15 cellular contexts compared by ENCODE assay signal in genomic region chr16:70728145-70728544, GRCh38. TPM values are rescaled to one million over a fixed set of nuclear protein-coding genes. Genes with fewer than 3 reads are reported as not detected.
DNase-seq lines count a peak whose midpoint lies in the region; ATAC-seq and TF ChIP-seq lines count a peak whose summit lies in the region.
"Had no signal": no experiment of that assay in that cellular context is flagged by ENCODE, and none has a peak within 500 bp of the region (broad histone marks: within the 10 kb centered on the region; RNA-seq: fewer than 3 reads in every experiment).

No MANE protein-coding gene starts in this region.

- H3K36me3 ChIP-seq in vagina (peaks cover 0 to 7% of the 10 kb centered on the region in 2 donors), osteoblast (ENCODE audit: insufficient read depth, low read length) (peaks cover 11% of the 10 kb centered on the region)

- no peak overlapping the region for H3K27ac ChIP-seq in right cardiac atrium (ENCODE audit: low read length)
- H3K27ac ChIP-seq in dorsolateral prefrontal cortex: peak overlapping the region in 30 of 59 donors; percentile 6 to 93 (median 82)
- H3K27ac ChIP-seq in vagina: peak overlapping the region; percentile 95
- H3K27ac ChIP-seq in osteoblast (ENCODE audit: low read depth, low read length): no peak overlapping the region
- H3K27ac ChIP-seq: PC-9 had no signal

- H4K20me1 ChIP-seq in osteoblast (ENCODE audit: insufficient read depth, low read length): no peaks in the 10 kb centered on the region

- H3K9me3 Mint-ChIP-seq in activated CD4-positive, alpha-beta T cell treated with anti-CD3 and anti-CD28 coated beads, Interleukin-2, amount 10 ng/mL, durations not matched to agents 24 days and 14 days: no peaks in the 10 kb centered on the region

- WGBS in right cardiac atrium: 86% methylated on average over 9 of the region's 9 CpGs

- H3K27me3 Mint-ChIP-seq in activated CD4-positive, alpha-beta T cell treated with anti-CD3 and anti-CD28 coated beads, Interleukin-2, amount 10 ng/mL, durations not matched to agents 24 days and 14 days: no peaks in the 10 kb centered on the region

- no peaks in the 10 kb centered on the region for H3K79me2 ChIP-seq in osteoblast (ENCODE audit: insufficient read depth, low read length)

- intact Hi-C loops in right cardiac atrium (cut with DNase I): no loop called here
- intact Hi-C loops in Right ventricle myocardium superior (cut with DNase I): no loop called here
- intact Hi-C loops in dorsolateral prefrontal cortex (cut with DNase I): loop anchor here in 1 of 2 donors (5.0 kb wide), 1 partner anchor 46 kb away; no protein-coding TSS in a partner anchor
- intact Hi-C loops in vagina (cut with DNase I): no loop called here
- intact Hi-C loops in activated CD4-positive, alpha-beta T cell treated with anti-CD3 and anti-CD28 coated beads, Interleukin-2, amount 10 ng/mL, durations not matched to agents 24 days and 14 days (cut with micrococcal nuclease): no loop called here

- H3K27ac Mint-ChIP-seq in activated CD4-positive, alpha-beta T cell treated with anti-CD3 and anti-CD28 coated beads, Interleukin-2, amount 10 ng/mL, durations not matched to agents 24 days and 14 days: no peak overlapping the region

- no peak for ATAC-seq in right cardiac atrium
- ATAC-seq in Right ventricle myocardium superior (ENCODE audit: poor library complexity): no peak

- H3K4me3 ChIP-seq in right cardiac atrium (ENCODE audit: low read length): no peak overlapping the region
- H3K4me3 ChIP-seq in NB4 (ENCODE audit: low read depth, low read length): no peak overlapping the region
- H3K4me3 ChIP-seq in dorsolateral prefrontal cortex: no peak overlapping the region
- H3K4me3 ChIP-seq in vagina: no peak overlapping the region
- no peak overlapping the region for H3K4me3 ChIP-seq in osteoblast (ENCODE audit: insufficient read depth, low read length)
- H3K4me3 ChIP-seq: PC-9 had no signal

- no peak for TF ChIP-seq CTCF in NB4 (IDR thresholded peaks at IDR 0.05; ENCODE audit: low read depth, low read length)
- no peak for TF ChIP-seq CTCF in dorsolateral prefrontal cortex (IDR thresholded peaks at IDR 0.05 in 54 of 56, conservative IDR thresholded peaks at IDR 0.05 in 2 of 56; ENCODE audit: low read depth in 1 of 56, partially characterized antibody in 56 of 56)
- no peak for TF ChIP-seq CTCF in vagina (IDR thresholded peaks at IDR 0.05)
- TF ChIP-seq CTCF in osteoblast (IDR thresholded peaks at IDR 0.05; ENCODE audit: extremely low read depth, low read depth, low read length): no peak

- H3K4me1 ChIP-seq in right cardiac atrium (ENCODE audit: control insufficient read depth, insufficient read depth, low read length) (peaks cover 4% of the 10 kb centered on the region), vagina (peaks cover 42% of the 10 kb centered on the region), osteoblast (ENCODE audit: insufficient read depth, low read length) (no peaks in the 10 kb centered on the region)

- no peak overlapping the region for H3K4me2 ChIP-seq in osteoblast (ENCODE audit: insufficient read depth, low read length)
- H3K4me2 ChIP-seq: PC-9 had no signal

- peak in 2 of 3 donors; percentile 39 to 40 for DNase-seq in right cardiac atrium
- no peak for DNase-seq in Right ventricle myocardium superior
- peak; percentile 94 for DNase-seq in NB4 (ENCODE audit: low read depth)
- DNase-seq in dorsolateral prefrontal cortex: no peak
- DNase-seq in vagina (ENCODE audit: extremely low spot score in 2 of 2): no peak
- DNase-seq in osteoblast (ENCODE audit: insufficient read length, low spot score, missing footprints): no peak
- no peak for DNase-seq in COLO668 (lab: John Stamatoyannopoulos, UW; ENCODE audit: unreplicated experiment)
- DNase-seq in activated CD4-positive, alpha-beta T cell treated with anti-CD3 and anti-CD28 coated beads, Interleukin-2, amount 10 ng/mL, durations not matched to agents 24 days and 14 days: no peak
- DNase-seq: C1 segment of cervical spinal cord, GOT3, KG1, NCI-H1105 treated with DMSO at 0.1 percent for 48 hours, NCI-H187, NCI-H446, PC-9 had no signal

- H3K9me3 ChIP-seq in right cardiac atrium (ENCODE audit: control insufficient read depth, low read length) (no peaks in the 10 kb centered on the region), vagina (no peaks in the 10 kb centered on the region), osteoblast (ENCODE audit: low read depth, low read length) (no peaks in the 10 kb centered on the region)

- H3K36me3 Mint-ChIP-seq in activated CD4-positive, alpha-beta T cell treated with anti-CD3 and anti-CD28 coated beads, Interleukin-2, amount 10 ng/mL, durations not matched to agents 24 days and 14 days (ENCODE audit: low read depth): peaks cover 18% of the 10 kb centered on the region

- H3K27me3 ChIP-seq in right cardiac atrium (ENCODE audit: control insufficient read depth, insufficient read depth): no peaks in the 10 kb centered on the region
- no peaks in the 10 kb centered on the region for H3K27me3 ChIP-seq in dorsolateral prefrontal cortex
- H3K27me3 ChIP-seq in vagina: no peaks in the 10 kb centered on the region
- H3K27me3 ChIP-seq in osteoblast (ENCODE audit: insufficient read depth, low read length): no peaks in the 10 kb centered on the region

- H3K4me3 Mint-ChIP-seq in activated CD4-positive, alpha-beta T cell treated with anti-CD3 and anti-CD28 coated beads, Interleukin-2, amount 10 ng/mL, durations not matched to agents 24 days and 14 days: no peak overlapping the region

- peaks cover 5% of the 10 kb centered on the region for H3K4me1 Mint-ChIP-seq in activated CD4-positive, alpha-beta T cell treated with anti-CD3 and anti-CD28 coated beads, Interleukin-2, amount 10 ng/mL, durations not matched to agents 24 days and 14 days

- no peak for TF ChIP-seq POLR2A in NB4 (IDR thresholded peaks at IDR 0.05; ENCODE audit: extremely low read depth, insufficient read length)
- TF ChIP-seq POLR2A in vagina (IDR thresholded peaks at IDR 0.05): no peak

- no peak overlapping the region for H2AFZ ChIP-seq in osteoblast (ENCODE audit: low read length)
- H2AFZ ChIP-seq: PC-9 had no signal

RNA-seq across cellular contexts. Expression of gene MTSS2, which starts 42.3 kb away (rescaled TPM):
- total RNA-seq in right cardiac atrium (10 to 100 TPM; 60.4 to 71.2 (median 67.7) TPM), Right ventricle myocardium superior (74.1 TPM), dorsolateral prefrontal cortex (100 to 1,000 TPM; 135 to 968 (median 301) TPM), vagina (102 TPM), osteoblast (54.2 and 56.5 TPM in 2 replicates)
- polyA plus RNA-seq in right cardiac atrium: 47.5 TPM
- 2.6 and 3.7 TPM in 2 replicates for total RNA-seq in activated CD4-positive, alpha-beta T cell treated with anti-CD3 and anti-CD28 coated beads, Interleukin-2, amount 10 ng/mL, durations not matched to agents 24 days and 14 days

Comparison
In these comparisons a context has a peak if more than half of its experiments do, and no peak if none do; other contexts are left out.
1. DNase-seq: peak in right cardiac atrium (2 of 3) and NB4 (single experiment); none in Right ventricle myocardium superior (single experiment), dorsolateral prefrontal cortex (0 of 10), vagina (0 of 2), osteoblast (single experiment), COLO668 (single experiment) and activated CD4-positive, alpha-beta T cell treated with anti-CD3 and anti-CD28 coated beads, Interleukin-2, amount 10 ng/mL, durations not matched to agents 24 days and 14 days (single experiment).
2. H3K27ac ChIP-seq: peak in dorsolateral prefrontal cortex (30 of 59) and vagina (single experiment); none in right cardiac atrium (single experiment) and osteoblast (single experiment).
3. RNA of gene MTSS2, which starts 42.3 kb away (total RNA-seq): 135 to 968 TPM in dorsolateral prefrontal cortex, 102 TPM in vagina (single experiment), 74.1 TPM in Right ventricle myocardium superior (single experiment), 60.4 to 71.2 TPM in right cardiac atrium and 54.2 to 56.5 TPM in osteoblast; 2.6 to 3.7 TPM in activated CD4-positive, alpha-beta T cell treated with anti-CD3 and anti-CD28 coated beads, Interleukin-2, amount 10 ng/mL, durations not matched to agents 24 days and 14 days; every median in the first group is over 10 times any median in the second.